9 cellular contexts compared by ENCODE assay signal in the genomic region with DNA sequence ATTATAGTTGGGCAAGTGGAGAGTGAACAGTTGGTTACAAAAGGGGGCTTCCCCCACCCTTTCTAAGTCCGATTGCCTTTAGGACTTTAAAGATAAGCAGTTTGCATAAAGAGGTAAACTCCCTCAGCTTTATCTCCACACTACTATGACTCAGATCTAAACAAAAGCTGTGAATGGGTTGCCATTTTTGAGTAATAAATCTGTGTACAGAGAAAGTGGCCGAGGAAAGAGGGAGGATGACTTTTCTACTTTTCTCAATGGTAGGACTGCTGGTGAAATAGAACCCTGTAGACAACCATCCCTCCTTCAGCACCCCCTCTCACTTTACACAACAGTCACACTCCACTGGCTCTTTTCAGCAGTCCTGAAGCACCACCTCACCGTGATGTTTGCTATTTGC.
DNase-seq lines count a peak whose midpoint lies in the region; ATAC-seq, FAIRE-seq and TF ChIP-seq lines count a peak whose summit lies in the region.
"Had no signal": no experiment of that assay in that cellular context is flagged by ENCODE, and none has a peak within 500 bp of the region (broad histone marks: within the 10 kb centered on the region; RNA-seq: fewer than 3 reads in every experiment).

No MANE protein-coding gene starts in this region.

- H3K27me3 ChIP-seq in astrocyte (ENCODE audit: insufficient read depth, low read length), result no peaks in the 10 kb centered on the region
- no peaks in the 10 kb centered on the region for H3K27me3 ChIP-seq in GM23338 (ENCODE audit: insufficient read depth)

- no peaks in the 10 kb centered on the region for H3K9me3 ChIP-seq in astrocyte (ENCODE audit: insufficient read depth, low read depth, low read length)
- H3K9me3 ChIP-seq: psoas muscle had no signal

- H3K4me1 ChIP-seq in astrocyte (ENCODE audit: insufficient read depth, low read length), result peaks cover 31% of the 10 kb centered on the region
- no peaks in the 10 kb centered on the region for H3K4me1 ChIP-seq in GM23338 (ENCODE audit: insufficient read depth)

- no peaks in the 10 kb centered on the region for H3K27me3 Mint-ChIP-seq in astrocyte (ENCODE audit: low read depth, unreplicated experiment)
- H3K27me3 Mint-ChIP-seq in GM23338 (ENCODE audit: insufficient read depth, low read depth, poor library complexity), result peaks cover 2% of the 10 kb centered on the region

- H4K20me1 ChIP-seq in astrocyte (ENCODE audit: insufficient read depth, low read length) (peaks cover 47% of the 10 kb centered on the region), GM23338 (replicated peaks; ENCODE audit: insufficient read depth) (no peaks in the 10 kb centered on the region)

- no peak overlapping the region for H2AFZ ChIP-seq in astrocyte (ENCODE audit: low read depth, low read length)
- no peak overlapping the region for H2AFZ ChIP-seq in GM23338

- H3K4me3 ChIP-seq in astrocyte (ENCODE audit: insufficient read depth, low read depth, low read length) (no peak overlapping the region), GM23338 (no peak overlapping the region)
- H3K4me3 ChIP-seq: psoas muscle had no signal

- TF ChIP-seq CTCF in astrocyte (IDR thresholded peaks at IDR 0.05; ENCODE audit: insufficient read depth, low read depth, low read length) (no peak), GM23338 (conservative IDR thresholded peaks at IDR 0.05; ENCODE audit: low read depth in 2 of 2) (no peak)

- no peak for FAIRE-seq in astrocyte (lab: Jason Lieb, UNC)

- peak; percentile 80 for ATAC-seq in GM18498 (IDR thresholded peaks at IDR 0.05; ENCODE audit: unreplicated experiment)
- peak; percentile 76 for ATAC-seq in GM19455 (IDR thresholded peaks at IDR 0.05; ENCODE audit: unreplicated experiment)
- peak; percentile 86 for ATAC-seq in HG03064 (IDR thresholded peaks at IDR 0.05; ENCODE audit: low read depth, unreplicated experiment)
- ATAC-seq in GM23338, result no peak
- ATAC-seq: psoas muscle had no signal

- peaks cover 13% of the 10 kb centered on the region for H3K4me1 Mint-ChIP-seq in astrocyte (ENCODE audit: low read depth, unreplicated experiment)
- H3K4me1 Mint-ChIP-seq in GM23338, result no peaks in the 10 kb centered on the region

- peaks cover 18% of the 10 kb centered on the region for H3K36me3 Mint-ChIP-seq in astrocyte (ENCODE audit: low read depth, unreplicated experiment)
- peaks cover 21% of the 10 kb centered on the region for H3K36me3 Mint-ChIP-seq in GM23338 (ENCODE audit: low read depth)

- DNase-seq in astrocyte (ENCODE audit: low read depth), result peak; percentile 50
- no peak for DNase-seq in SIG-M5 (lab: John Stamatoyannopoulos, UW)
- no peak for DNase-seq in GM23338 (ENCODE audit: low spot score)
- no peak for DNase-seq in OCI-M2 (lab: John Stamatoyannopoulos, UW; ENCODE audit: unreplicated experiment)
- no peak for DNase-seq in RPMI8226
- DNase-seq: psoas muscle had no signal

- peaks cover 76% of the 10 kb centered on the region for H3K79me2 ChIP-seq in astrocyte (ENCODE audit: insufficient read depth, low read length)
- no peaks in the 10 kb centered on the region for H3K79me2 ChIP-seq in GM23338 (replicated peaks; ENCODE audit: insufficient read depth)

- H3K4me2 ChIP-seq in astrocyte (ENCODE audit: low read length), result peak overlapping the region; percentile 35
- no peak overlapping the region for H3K4me2 ChIP-seq in GM23338

- no peak overlapping the region for H3K4me3 Mint-ChIP-seq in astrocyte (ENCODE audit: unreplicated experiment)
- no peak overlapping the region for H3K4me3 Mint-ChIP-seq in GM23338

- no peaks in the 10 kb centered on the region for H3F3A ChIP-seq in GM23338 (replicated peaks; ENCODE audit: low read depth)

- H3K27ac ChIP-seq in astrocyte (ENCODE audit: low read depth, low read length) (peak overlapping the region; percentile 26), GM23338 (ENCODE audit: low read depth) (no peak overlapping the region)
- H3K27ac ChIP-seq: psoas muscle had no signal

- H3K36me3 ChIP-seq in astrocyte (ENCODE audit: insufficient read depth, low read length) (peaks cover 4% of the 10 kb centered on the region), GM23338 (ENCODE audit: insufficient read depth) (no peaks in the 10 kb centered on the region)

- H3K9me3 Mint-ChIP-seq in astrocyte (ENCODE audit: unreplicated experiment) (no peaks in the 10 kb centered on the region), GM23338 (peaks cover 18% of the 10 kb centered on the region)

- no peak overlapping the region for H3K9ac ChIP-seq in astrocyte (ENCODE audit: low read length)

- H3K27ac Mint-ChIP-seq in astrocyte (ENCODE audit: unreplicated experiment) (no peak overlapping the region), GM23338 (no peak overlapping the region)

- peaks cover 6% of the 10 kb centered on the region; the same call in 1 of the 2 replicates for H3K9me2 ChIP-seq in GM23338 (ENCODE audit: insufficient read depth)

TF ChIP-seq in GM23338, 12 proteins besides CTCF, POLR2A, EP300 and RAD21 (continues in another document):
- no peak for TF ChIP-seq EZH2phosphoT487 (IDR thresholded peaks at IDR 0.05; ENCODE audit: unreplicated experiment)
- TF ChIP-seq ZNF114 (CRISPR knock-in tag; IDR thresholded peaks at IDR 0.05), result no peak
- TF ChIP-seq NANOG (IDR thresholded peaks at IDR 0.05; ENCODE audit: borderline replicate concordance), result no peak
- no peak for TF ChIP-seq STAT1 (IDR thresholded peaks at IDR 0.05; ENCODE audit: unreplicated experiment)
- TF ChIP-seq, protein P1, sequence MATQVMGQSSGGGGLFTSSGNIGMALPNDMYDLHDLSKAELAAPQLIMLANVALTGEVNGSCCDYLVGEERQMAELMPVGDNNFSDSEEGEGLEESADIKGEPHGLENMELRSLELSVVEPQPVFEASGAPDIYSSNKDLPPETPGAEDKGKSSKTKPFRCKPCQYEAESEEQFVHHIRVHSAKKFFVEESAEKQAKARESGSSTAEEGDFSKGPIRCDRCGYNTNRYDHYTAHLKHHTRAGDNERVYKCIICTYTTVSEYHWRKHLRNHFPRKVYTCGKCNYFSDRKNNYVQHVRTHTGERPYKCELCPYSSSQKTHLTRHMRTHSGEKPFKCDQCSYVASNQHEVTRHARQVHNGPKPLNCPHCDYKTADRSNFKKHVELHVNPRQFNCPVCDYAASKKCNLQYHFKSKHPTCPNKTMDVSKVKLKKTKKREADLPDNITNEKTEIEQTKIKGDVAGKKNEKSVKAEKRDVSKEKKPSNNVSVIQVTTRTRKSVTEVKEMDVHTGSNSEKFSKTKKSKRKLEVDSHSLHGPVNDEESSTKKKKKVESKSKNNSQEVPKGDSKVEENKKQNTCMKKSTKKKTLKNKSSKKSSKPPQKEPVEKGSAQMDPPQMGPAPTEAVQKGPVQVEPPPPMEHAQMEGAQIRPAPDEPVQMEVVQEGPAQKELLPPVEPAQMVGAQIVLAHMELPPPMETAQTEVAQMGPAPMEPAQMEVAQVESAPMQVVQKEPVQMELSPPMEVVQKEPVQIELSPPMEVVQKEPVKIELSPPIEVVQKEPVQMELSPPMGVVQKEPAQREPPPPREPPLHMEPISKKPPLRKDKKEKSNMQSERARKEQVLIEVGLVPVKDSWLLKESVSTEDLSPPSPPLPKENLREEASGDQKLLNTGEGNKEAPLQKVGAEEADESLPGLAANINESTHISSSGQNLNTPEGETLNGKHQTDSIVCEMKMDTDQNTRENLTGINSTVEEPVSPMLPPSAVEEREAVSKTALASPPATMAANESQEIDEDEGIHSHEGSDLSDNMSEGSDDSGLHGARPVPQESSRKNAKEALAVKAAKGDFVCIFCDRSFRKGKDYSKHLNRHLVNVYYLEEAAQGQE (IDR thresholded peaks at IDR 0.05; ENCODE audit: unreplicated experiment), result no peak
- TF ChIP-seq, protein P2, sequence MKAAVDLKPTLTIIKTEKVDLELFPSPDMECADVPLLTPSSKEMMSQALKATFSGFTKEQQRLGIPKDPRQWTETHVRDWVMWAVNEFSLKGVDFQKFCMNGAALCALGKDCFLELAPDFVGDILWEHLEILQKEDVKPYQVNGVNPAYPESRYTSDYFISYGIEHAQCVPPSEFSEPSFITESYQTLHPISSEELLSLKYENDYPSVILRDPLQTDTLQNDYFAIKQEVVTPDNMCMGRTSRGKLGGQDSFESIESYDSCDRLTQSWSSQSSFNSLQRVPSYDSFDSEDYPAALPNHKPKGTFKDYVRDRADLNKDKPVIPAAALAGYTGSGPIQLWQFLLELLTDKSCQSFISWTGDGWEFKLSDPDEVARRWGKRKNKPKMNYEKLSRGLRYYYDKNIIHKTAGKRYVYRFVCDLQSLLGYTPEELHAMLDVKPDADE (IDR thresholded peaks at IDR 0.05), result no peak
- TF ChIP-seq ZNF331 (CRISPR knock-in tag; IDR thresholded peaks at IDR 0.05; ENCODE audit: low read depth), result no peak
- TF ChIP-seq POLR2AphosphoS5 (IDR thresholded peaks at IDR 0.05; ENCODE audit: low read depth), result no peak
